ENCODE assay signal across 9 cellular contexts in genomic region chr6:132780770-132781371, GRCh38. TPM values are rescaled to one million over a fixed set of nuclear protein-coding genes. Genes with fewer than 3 reads are reported as not detected.
A peak's percentile ranks its signal among the peaks of the same experiment; 100 is the strongest.
DNase-seq lines count a peak whose midpoint lies in the region; ATAC-seq, FAIRE-seq and TF ChIP-seq lines count a peak whose summit lies in the region.
"Had no signal": no experiment of that assay in that cellular context is flagged by ENCODE, and none has a peak within 500 bp of the region (broad histone marks: within the 10 kb centered on the region; RNA-seq: fewer than 3 reads in every experiment).

No MANE protein-coding gene starts in this region.

- TF ChIP-seq CTCF in GM13976 (IDR thresholded peaks at IDR 0.05; ENCODE audit: borderline replicate concordance, control extremely low read depth, extremely low read depth, insufficient read depth, missing control alignments) (peak; percentile 32), GM12878 (IDR thresholded peaks at IDR 0.05 in 2 of 3, conservative IDR thresholded peaks at IDR 0.05 in 1 of 3; ENCODE audit: control insufficient read depth in 2 of 3, extremely low read depth in 1 of 3, insufficient read depth in 1 of 3, low read depth in 3 of 3, low read length in 3 of 3) (peak; percentile 42 to 50 (median 43); a peak in 4 of 6 replicates), nephron progenitor cell (IDR thresholded peaks at IDR 0.05) (peak; percentile 18), tibial nerve (IDR thresholded peaks at IDR 0.05) (peak in 1 of 5 experiments; percentile 6)

- FAIRE-seq in GM12878 (lab: Jason Lieb, UNC): peak; percentile 54

- H3K4me3 Mint-ChIP-seq in nephron progenitor cell: no peak overlapping the region
- H3K4me3 Mint-ChIP-seq: activated naive CD4-positive, alpha-beta T cell treated with anti-CD3 and anti-CD28 coated beads, Interleukin-2, amount 50 U/mL, for 24 hours had no signal

- no peak overlapping the region for H2AFZ ChIP-seq in GM12878 (ENCODE audit: control insufficient read depth, low read depth, low read length)

- no peaks in the 10 kb centered on the region for H3K4me1 Mint-ChIP-seq in nephron progenitor cell
- H3K4me1 Mint-ChIP-seq: activated naive CD4-positive, alpha-beta T cell treated with anti-CD3 and anti-CD28 coated beads, Interleukin-2, amount 50 U/mL, for 24 hours had no signal

- H3K27ac ChIP-seq in GM12878 (ENCODE audit: control insufficient read depth, insufficient read depth): no peak overlapping the region
- no peak overlapping the region for H3K27ac ChIP-seq in tibial nerve

- H3K27ac Mint-ChIP-seq in nephron progenitor cell: no peak overlapping the region
- H3K27ac Mint-ChIP-seq: activated naive CD4-positive, alpha-beta T cell treated with anti-CD3 and anti-CD28 coated beads, Interleukin-2, amount 50 U/mL, for 24 hours had no signal

- intact Hi-C loops in GM12878 (cut with micrococcal nuclease; ENCODE audit: unreplicated experiment): no loop called here

- TF ChIP-seq RAD21 in GM12878 (IDR thresholded peaks at IDR 0.05; ENCODE audit: insufficient read depth, low read depth, low read length): peak; percentile 37; the same call in 1 of the 2 replicates

- no peaks in the 10 kb centered on the region for H4K20me1 ChIP-seq in GM12878 (ENCODE audit: control insufficient read depth, insufficient read depth)

- no TSS peak for BruUV-seq in GM12878 (replicated peaks; lab: Mats Ljungman, UMichigan)

- TF ChIP-seq EP300 in GM12878 (IDR thresholded peaks at IDR 0.05; ENCODE audit: borderline replicate concordance in 1 of 2, control insufficient read depth in 1 of 2, low read depth in 2 of 2, low read length in 2 of 2) (no peak), tibial nerve (IDR thresholded peaks at IDR 0.05) (no peak)

- H3K79me2 ChIP-seq in GM12878 (ENCODE audit: control insufficient read depth, insufficient read depth, low read length): no peaks in the 10 kb centered on the region

- H3K27me3 ChIP-seq in GM12878 (replicated peaks in 1 of 2; ENCODE audit: control insufficient read depth in 2 of 2, insufficient read depth in 2 of 2, low read length in 1 of 2) (no peaks in the 10 kb centered on the region), tibial nerve (no peaks in the 10 kb centered on the region)

- H3K4me1 ChIP-seq in GM12878 (ENCODE audit: control insufficient read depth, insufficient read depth, low read length): no peaks in the 10 kb centered on the region
- no peaks in the 10 kb centered on the region for H3K4me1 ChIP-seq in tibial nerve

- no peak overlapping the region for H3K4me2 ChIP-seq in GM12878 (ENCODE audit: control insufficient read depth, insufficient read depth)

- ATAC-seq in GM12878: peak; percentile 84
- ATAC-seq in GM18519 (IDR thresholded peaks at IDR 0.05; ENCODE audit: low FRiP score, unreplicated experiment): no peak

- H3K9me3 Mint-ChIP-seq in nephron progenitor cell: no peaks in the 10 kb centered on the region
- H3K9me3 Mint-ChIP-seq: activated naive CD4-positive, alpha-beta T cell treated with anti-CD3 and anti-CD28 coated beads, Interleukin-2, amount 50 U/mL, for 24 hours had no signal

- no peaks in the 10 kb centered on the region for H3K27me3 Mint-ChIP-seq in nephron progenitor cell (ENCODE audit: low read depth, poor library complexity)
- H3K27me3 Mint-ChIP-seq: activated naive CD4-positive, alpha-beta T cell treated with anti-CD3 and anti-CD28 coated beads, Interleukin-2, amount 50 U/mL, for 24 hours had no signal

- CTCF ChIA-PET in GM12878 (lab: Yijun Ruan, JAX): interaction anchor here (2.3 kb wide), 1 partner anchor 111 kb away, joined by 19 read pairs; no protein-coding TSS in a partner anchor

- SMC1A ChIA-PET in GM12878 (lab: Charles Lee; ENCODE audit: uncharacterized antibody, unreplicated experiment): interaction anchor here (1.1 to 2.6 kb wide), 3 partner anchors 31 to 253 kb away, joined by 3 to 14 read pairs (median 4); no protein-coding TSS in a partner anchor

- WGBS in GM12878 (ENCODE audit: insufficient coverage, insufficient replicate concordance, low lambda C conversion rate, missing lambda C conversion rate): 72% methylated on average over 2 of the region's 2 CpGs
- WGBS in tibial nerve, 2 donors: 70 to 88% methylated on average over 2 of the region's 2 CpGs

- H3K36me3 ChIP-seq in GM12878 (ENCODE audit: control insufficient read depth in 2 of 2, insufficient read depth in 2 of 2, low read length in 1 of 2) (no peaks in the 10 kb centered on the region; a peak in 1 of 4 replicates), tibial nerve (peaks cover 0 to 49% (median 0%) of the 10 kb centered on the region in 3 donors)

- no peak overlapping the region for H3K9ac ChIP-seq in GM12878 (ENCODE audit: control insufficient read depth, insufficient read depth, low read length)

- peaks cover 55% of the 10 kb centered on the region for H3K36me3 Mint-ChIP-seq in nephron progenitor cell (ENCODE audit: low read depth)

- no peaks in the 10 kb centered on the region for H3K9me3 ChIP-seq in GM12878 (replicated peaks; ENCODE audit: control insufficient read depth, insufficient read depth, low read length)
- no peaks in the 10 kb centered on the region for H3K9me3 ChIP-seq in tibial nerve

- no peak overlapping the region for H3K4me3 ChIP-seq in GM12878
- no peak overlapping the region for H3K4me3 ChIP-seq in tibial nerve

- TF ChIP-seq POLR2A in GM12878 (IDR thresholded peaks at IDR 0.05; ENCODE audit: low read depth, low read length): no peak
- TF ChIP-seq POLR2A in tibial nerve (IDR thresholded peaks at IDR 0.05): no peak

- POLR2A ChIA-PET in GM12878 (lab: Charles Lee): interaction anchor here (1.2 kb wide), 1 partner anchor 8 kb away, joined by 3 read pairs; no protein-coding TSS in a partner anchor

- RAD21 ChIA-PET in GM12878 (lab: Charles Lee; ENCODE audit: unreplicated experiment): interaction anchor here (2.6 kb wide), 1 partner anchor 111 kb away, joined by 17 read pairs; no protein-coding TSS in a partner anchor

- in situ Hi-C loops in GM13976 (cut with MboI; ENCODE audit: low sequenced_read_pairs, unreplicated experiment): no loop called here
- in situ Hi-C loops in GM12878 (cut with MboI): no loop called here

- DNase-seq in GM13976 (ENCODE audit: low spot score) (no peak), HT-29 (ENCODE audit: low spot score) (peak; percentile 15), GM12878 (ENCODE audit: low read depth, low spot score) (no peak), nephron progenitor cell (no peak), tibial nerve (ENCODE audit: low spot score in 2 of 2) (no peak), NCI-H2029 (lab: John Stamatoyannopoulos, UW) (no peak), UCSD-AML1 (lab: John Stamatoyannopoulos, UW; ENCODE audit: unreplicated experiment) (no peak)

RNA-seq across cellular contexts. Expression of gene SLC18B1, which starts 17.6 kb away (rescaled TPM):
- 10.2 and 10.7 TPM in 2 replicates for total RNA-seq in HT-29 (2014; rRNA removed; shearing (Covaris generic))
- 7.1 and 7.3 TPM in 2 replicates for total RNA-seq in GM12878 (2013; cell fraction: nucleolus; rRNA removed)
- 7.2 and 11.4 TPM in 2 replicates for total RNA-seq in GM12878 (2014; rRNA removed)
- 8.4 and 8.5 TPM in 2 replicates for total RNA-seq in GM12878 (2014; rRNA removed; fragmentation: Illumina TruSeq; extraction: Trizol)
- total RNA-seq in GM12878 (2021): 7.0 and 7.8 TPM in 2 replicates
- 3.5 TPM for polyA plus RNA-seq in GM12878 (2011; ENCODE audit: low read depth)
- polyA plus RNA-seq in GM12878 (2011; rRNA removed): 3.6 and 5.3 TPM in 2 replicates
- 1.4 and 1.7 TPM in 2 replicates for polyA plus RNA-seq in GM12878 (2011; cell fraction: cytosol; rRNA removed)
- 2.3 and 3.1 TPM in 2 replicates for polyA plus RNA-seq in GM12878 (2011; cell fraction: nucleus; rRNA removed)
- polyA plus RNA-seq in GM12878 (2012): 4.6 and 5.4 TPM in 2 replicates
- 9.7 and 13.0 TPM in 2 replicates for polyA plus RNA-seq in GM12878 (2014; fragmentation: Illumina TruSeq; extraction: Trizol)
- 1 to 10 TPM; 3.5 to 6.3 TPM for polyA plus RNA-seq in GM12878 (2014; fragmentation: Nextera tagmentation; extraction: Ambion mirVana)
- polyA plus RNA-seq in GM12878 (2014; rRNA removed): 5.3 and 6.6 TPM in 2 replicates
- 10 to 100 TPM in 1 of 2 experiments, 1 to 10 TPM in 1; 8.5 to 11.8 TPM for polyA plus RNA-seq in GM12878 (2016; fragmentation: Nextera tagmentation; extraction: Ambion mirVana)
- polyA minus RNA-seq in GM12878 (2011; rRNA and poly(A)+ RNA removed): 2.8 and 3.3 TPM in 2 replicates
- polyA minus RNA-seq in GM12878 (2011; cell fraction: cytosol; rRNA and poly(A)+ RNA removed): 0.52 and 0.67 TPM in 2 replicates
- polyA minus RNA-seq in GM12878 (2011; cell fraction: nucleus; rRNA and poly(A)+ RNA removed): 0.67 and 0.73 TPM in 2 replicates
- 10 to 100 TPM in 1 of 4 donors, 1 to 10 TPM in 3; 3.9 to 12.3 (median 6.6) TPM for total RNA-seq in tibial nerve

RNA-seq across cellular contexts. Expression of gene VNN2, which starts 23.2 kb away (rescaled TPM):
- total RNA-seq in HT-29 (2014; rRNA removed; shearing (Covaris generic)): not detected in 2 replicates
- 25.5 and 28.5 TPM in 2 replicates for total RNA-seq in GM12878 (2013; cell fraction: nucleolus; rRNA removed)
- total RNA-seq in GM12878 (2014; rRNA removed) (21.3 and 26.3 TPM in 2 replicates), GM12878 (2014; rRNA removed; fragmentation: Illumina TruSeq; extraction: Trizol) (22.9 and 23.9 TPM in 2 replicates), GM12878 (2021) (13.8 and 15.1 TPM in 2 replicates), tibial nerve (1 to 10 TPM in 3 of 4 donors, under 1 TPM in 1; 0.44 to 4.9 (median 2.0) TPM)
- polyA plus RNA-seq in GM12878 (2011; ENCODE audit: low read depth): 39.3 TPM
- polyA plus RNA-seq in GM12878 (2011; rRNA removed) (18.2 and 21.5 TPM in 2 replicates), GM12878 (2014; fragmentation: Illumina TruSeq; extraction: Trizol) (30.1 and 41.7 TPM in 2 replicates), GM12878 (2014; fragmentation: Nextera tagmentation; extraction: Ambion mirVana) (10 to 100 TPM; 26.4 to 27.3 TPM), GM12878 (2014; rRNA removed) (14.4 and 24.4 TPM in 2 replicates), GM12878 (2016; fragmentation: Nextera tagmentation; extraction: Ambion mirVana) (10 to 100 TPM; 18.2 to 19.4 TPM)
- 11.2 and 15.0 TPM in 2 replicates for polyA plus RNA-seq in GM12878 (2011; cell fraction: cytosol; rRNA removed)
- polyA plus RNA-seq in GM12878 (2011; cell fraction: nucleus; rRNA removed): 10.7 and 12.0 TPM in 2 replicates
- polyA plus RNA-seq in GM12878 (2012): 22.9 and 23.5 TPM in 2 replicates
- 10.9 and 13.4 TPM in 2 replicates for polyA minus RNA-seq in GM12878 (2011; rRNA and poly(A)+ RNA removed)
- polyA minus RNA-seq in GM12878 (2011; cell fraction: cytosol; rRNA and poly(A)+ RNA removed): 3.6 and 3.7 TPM in 2 replicates
- polyA minus RNA-seq in GM12878 (2011; cell fraction: nucleus; rRNA and poly(A)+ RNA removed): 3.1 and 3.7 TPM in 2 replicates

RNA-seq across cellular contexts. Expression of gene RPS12, which starts 33.5 kb away (rescaled TPM):
- 1,453 and 1,505 TPM in 2 replicates for total RNA-seq in HT-29 (2014; rRNA removed; shearing (Covaris generic))
- 143 and 167 TPM in 2 replicates for total RNA-seq in GM12878 (2013; cell fraction: nucleolus; rRNA removed)
- total RNA-seq in GM12878 (2014; rRNA removed): 2,747 and 2,993 TPM in 2 replicates
- total RNA-seq in GM12878 (2014; rRNA removed; fragmentation: Illumina TruSeq; extraction: Trizol): 2,703 and 2,713 TPM in 2 replicates
- 1,613 and 1,701 TPM in 2 replicates for total RNA-seq in GM12878 (2021)
- polyA plus RNA-seq in GM12878 (2011; ENCODE audit: low read depth): 9,977 TPM
- polyA plus RNA-seq in GM12878 (2011; rRNA removed): 2,437 and 2,746 TPM in 2 replicates
- polyA plus RNA-seq in GM12878 (2011; cell fraction: cytosol; rRNA removed): 4,228 and 4,382 TPM in 2 replicates
- 858 and 889 TPM in 2 replicates for polyA plus RNA-seq in GM12878 (2011; cell fraction: nucleus; rRNA removed)
- 5,102 and 5,170 TPM in 2 replicates for polyA plus RNA-seq in GM12878 (2012)
- polyA plus RNA-seq in GM12878 (2014; fragmentation: Illumina TruSeq; extraction: Trizol): 1,209 and 1,555 TPM in 2 replicates
- 1,000 to 10,000 TPM; 2,955 to 3,077 TPM for polyA plus RNA-seq in GM12878 (2014; fragmentation: Nextera tagmentation; extraction: Ambion mirVana)
- polyA plus RNA-seq in GM12878 (2014; rRNA removed): 3,381 and 3,739 TPM in 2 replicates
- 1,000 to 10,000 TPM; 1,013 to 1,054 TPM for polyA plus RNA-seq in GM12878 (2016; fragmentation: Nextera tagmentation; extraction: Ambion mirVana)
- 2,493 and 2,865 TPM in 2 replicates for polyA minus RNA-seq in GM12878 (2011; rRNA and poly(A)+ RNA removed)
- polyA minus RNA-seq in GM12878 (2011; cell fraction: cytosol; rRNA and poly(A)+ RNA removed): 513 and 522 TPM in 2 replicates
- polyA minus RNA-seq in GM12878 (2011; cell fraction: nucleus; rRNA and poly(A)+ RNA removed): 216 and 336 TPM in 2 replicates
- total RNA-seq in tibial nerve: 1,000 to 10,000 TPM in 3 of 4 donors, 100 to 1,000 TPM in 1; 884 to 1,671 (median 1,500) TPM
